Comparison of ENCODE assay signal across 24 cellular contexts in the genomic region with DNA sequence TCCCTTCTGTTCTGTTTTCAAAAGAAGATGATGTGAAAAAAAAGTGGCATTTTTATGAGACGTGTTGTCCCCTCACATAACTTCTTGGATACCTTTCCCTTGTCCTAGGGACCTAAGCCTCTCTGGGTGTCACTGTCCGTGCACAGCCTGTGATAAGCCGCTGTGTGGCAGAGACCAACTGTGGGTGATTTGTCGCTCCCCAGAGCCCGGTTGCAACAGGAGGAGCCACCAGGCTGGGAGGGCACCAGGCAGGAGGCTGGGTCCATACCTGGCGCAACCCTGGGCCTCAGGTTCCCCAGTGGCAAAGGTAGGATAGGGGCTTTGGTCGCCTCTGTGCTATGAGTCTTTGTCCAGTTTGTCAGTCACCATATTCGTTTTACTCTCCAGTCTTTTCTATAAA.
"Had no signal": no experiment of that assay in that cellular context is flagged by ENCODE, and none has a peak within 500 bp of the region (broad histone marks: within the 10 kb centered on the region; RNA-seq: fewer than 3 reads in every experiment).

No MANE protein-coding gene starts in this region.

- DNase-seq: activated CD4-positive, alpha-beta T cell treated with anti-CD3 and anti-CD28 coated beads for 36 hours; activated CD4-positive, CD25-positive, alpha-beta regulatory T cell; activated CD8-positive, alpha-beta T cell treated with anti-CD3 and anti-CD28 coated beads, Interleukin-2, amount 10 ng/mL, durations not matched to agents 7 days and 5 days; activated effector memory CD4-positive, alpha-beta T cell treated with Interleukin-2 at 50 U/mL for 16 hours; activated naive CD4-positive, alpha-beta T cell treated with Interleukin-2 at 50 U/mL for 16 hours; activated naive CD8-positive, alpha-beta T cell treated with anti-CD3 and anti-CD28 coated beads for 36 hours; activated T-cell treated with anti-CD3 and anti-CD28 coated beads for 4 hours; adrenal gland; body of pancreas; cerebellar nuclear complex; effector memory CD8-positive, alpha-beta T cell; erythroblast; gastrocnemius medialis; midbrain; naive thymus-derived CD8-positive, alpha-beta T cell; stimulated activated naive CD4-positive, alpha-beta T cell; T-helper 2 cell; transverse colon; uterus had no signal

- H2AFZ ChIP-seq: hepatocyte had no signal

- H3K4me2 ChIP-seq: hepatocyte had no signal

- H3K4me3 ChIP-seq: adrenal gland, body of pancreas, cardiac muscle cell, coronary artery, gastrocnemius medialis, hepatocyte, right atrium auricular region, transverse colon, uterus had no signal

- H3K36me3 Mint-ChIP-seq: activated naive CD8-positive, alpha-beta T cell treated with anti-CD3 and anti-CD28 coated beads for 36 hours; naive thymus-derived CD8-positive, alpha-beta T cell had no signal

- H3K4me3 Mint-ChIP-seq: activated CD4-positive, alpha-beta T cell treated with anti-CD3 and anti-CD28 coated beads for 36 hours; activated CD8-positive, alpha-beta T cell treated with anti-CD3 and anti-CD28 coated beads, Interleukin-2, amount 10 ng/mL, durations not matched to agents 7 days and 5 days; activated naive CD8-positive, alpha-beta T cell treated with anti-CD3 and anti-CD28 coated beads for 36 hours; effector memory CD8-positive, alpha-beta T cell; naive thymus-derived CD8-positive, alpha-beta T cell; neural crest cell had no signal

- H3K9me3 ChIP-seq: adrenal gland, body of pancreas, gastrocnemius medialis, right atrium auricular region, transverse colon, uterus had no signal

- ATAC-seq: activated CD4-positive, alpha-beta T cell treated with anti-CD3 and anti-CD28 coated beads for 36 hours; activated CD8-positive, alpha-beta T cell treated with anti-CD3 and anti-CD28 coated beads, Interleukin-2, amount 10 ng/mL, durations not matched to agents 7 days and 5 days; body of pancreas; effector memory CD8-positive, alpha-beta T cell; gastrocnemius medialis; naive thymus-derived CD8-positive, alpha-beta T cell had no signal

- H3K4me1 Mint-ChIP-seq: activated CD4-positive, alpha-beta T cell treated with anti-CD3 and anti-CD28 coated beads for 36 hours; activated naive CD8-positive, alpha-beta T cell treated with anti-CD3 and anti-CD28 coated beads for 36 hours; naive thymus-derived CD8-positive, alpha-beta T cell had no signal

- H3K4me1 ChIP-seq: uterus had no signal

- H3K27ac Mint-ChIP-seq: activated CD4-positive, alpha-beta T cell treated with anti-CD3 and anti-CD28 coated beads for 36 hours; activated CD8-positive, alpha-beta T cell treated with anti-CD3 and anti-CD28 coated beads, Interleukin-2, amount 10 ng/mL, durations not matched to agents 7 days and 5 days; activated naive CD8-positive, alpha-beta T cell treated with anti-CD3 and anti-CD28 coated beads for 36 hours; effector memory CD8-positive, alpha-beta T cell; naive thymus-derived CD8-positive, alpha-beta T cell had no signal

- H3K27me3 ChIP-seq: adrenal gland, body of pancreas, cardiac muscle cell, gastrocnemius medialis, hepatocyte, right atrium auricular region, transverse colon, uterus had no signal

- H3K9me3 Mint-ChIP-seq: activated naive CD8-positive, alpha-beta T cell treated with anti-CD3 and anti-CD28 coated beads for 36 hours; effector memory CD8-positive, alpha-beta T cell; neural crest cell had no signal

- H3K27ac ChIP-seq: adrenal gland, body of pancreas, cardiac muscle cell, coronary artery, gastrocnemius medialis, hepatocyte, right atrium auricular region, transverse colon, uterus had no signal

- H3K36me3 ChIP-seq: adrenal gland, cardiac muscle cell, gastrocnemius medialis, right atrium auricular region, transverse colon, uterus had no signal
